In the genomic region with DNA sequence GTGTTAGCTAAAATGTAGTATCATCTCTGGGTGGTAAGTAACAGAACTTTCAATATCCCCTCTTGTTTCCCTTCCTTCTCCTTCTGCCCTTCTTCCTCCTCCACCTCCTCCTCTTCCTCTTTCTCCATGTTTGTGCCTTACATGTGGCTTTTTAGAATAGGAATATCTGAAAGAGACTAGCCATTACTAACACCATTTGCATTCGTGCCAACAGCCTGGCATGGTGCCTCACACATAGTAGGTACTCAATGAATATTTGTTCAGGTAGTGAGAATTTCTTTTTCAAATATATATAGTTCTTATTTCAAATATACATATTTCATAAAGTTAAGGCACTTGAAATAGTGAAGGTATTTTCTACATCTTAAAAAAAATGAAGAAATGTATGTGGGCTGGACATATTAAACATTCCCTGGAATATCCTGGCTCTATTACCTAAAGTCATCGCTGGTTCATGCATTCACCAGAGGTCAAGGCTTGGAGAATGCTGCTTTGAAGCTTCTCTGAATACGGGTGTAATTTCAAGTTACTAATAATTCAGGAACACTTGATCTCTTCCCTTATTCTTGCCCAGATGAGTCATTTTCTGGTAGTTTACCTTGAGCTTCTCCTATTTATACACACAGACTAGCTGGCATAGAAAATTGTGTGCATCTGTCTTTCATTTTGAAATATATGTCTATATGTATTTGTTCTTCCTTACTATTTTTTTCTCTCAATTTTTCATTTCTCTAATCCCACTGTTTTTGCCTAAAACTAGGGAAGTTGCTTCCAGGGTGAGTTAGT, we compare ENCODE assay signal across 13 cellular contexts.
DNase-seq lines count a peak whose midpoint lies in the region; ATAC-seq and TF ChIP-seq lines count a peak whose summit lies in the region.
"Had no signal": no experiment of that assay in that cellular context is flagged by ENCODE, and none has a peak within 500 bp of the region (broad histone marks: within the 10 kb centered on the region; RNA-seq: fewer than 3 reads in every experiment).

No MANE protein-coding gene starts in this region.

- H3K27ac ChIP-seq in sigmoid colon: peak overlapping the region; percentile 16 to 72 (median 54)
- H3K27ac ChIP-seq: ovary had no signal

- no peak for TF ChIP-seq EP300 in sigmoid colon (IDR thresholded peaks at IDR 0.05)

- DNase-seq in HCEC 1CT: peak; percentile 69
- DNase-seq in fibroblast of mammary gland (ENCODE audit: low read depth): peak; percentile 75
- DNase-seq in sigmoid colon: no peak
- no peak for DNase-seq in erythroblast (lab: John Stamatoyannopoulos, UW)
- DNase-seq in NCI-H526 (lab: John Stamatoyannopoulos, UW): no peak
- no peak for DNase-seq in DMS79 treated with DMSO at 0.1 percent for 48 hours (lab: John Stamatoyannopoulos, UW)
- DNase-seq: activated CD4-positive, alpha-beta T cell treated with anti-CD3 and anti-CD28 coated beads, Interleukin-2, amount 50 U/mL, for 4 hours; cortex of kidney; Kasumi-1; stimulated activated CD4-positive, alpha-beta T cell treated with anti-CD3 and anti-CD28 coated beads, Interleukin-2, amount 100 ng/mL, for 24 hours had no signal

- peaks cover 0 to 22% (median 14%) of the 10 kb centered on the region in 4 donors for H3K4me1 ChIP-seq in sigmoid colon

- ATAC-seq in SK-N-SH treated with all-trans-retinoic acid at 6 μM for 48 hours (peak; percentile 63), GM21423 (IDR thresholded peaks at IDR 0.05; ENCODE audit: unreplicated experiment) (no peak)

- intact Hi-C loops in sigmoid colon (cut with DNase I): no loop called here

- 69 to 82% methylated on average over 3 of the region's 3 CpGs for WGBS in sigmoid colon, 2 donors

- no peak for TF ChIP-seq POLR2A in sigmoid colon (IDR thresholded peaks at IDR 0.05)
- no peak for TF ChIP-seq POLR2A in erythroblast (IDR thresholded peaks at IDR 0.05; ENCODE audit: low read length)

- no peaks in the 10 kb centered on the region for H3K27me3 ChIP-seq in sigmoid colon
- H3K27me3 ChIP-seq: ovary had no signal

- no peaks in the 10 kb centered on the region for H3K36me3 ChIP-seq in sigmoid colon
- H3K36me3 ChIP-seq: ovary had no signal

- no peaks in the 10 kb centered on the region for H3K9me3 ChIP-seq in sigmoid colon
- H3K9me3 ChIP-seq: ovary had no signal

- H3K4me3 ChIP-seq in fibroblast of mammary gland (ENCODE audit: control insufficient read depth, low read depth, low read length) (no peak overlapping the region), sigmoid colon (no peak overlapping the region)
- H3K4me3 ChIP-seq: ovary had no signal

- TF ChIP-seq CTCF in fibroblast of mammary gland (conservative IDR thresholded peaks at IDR 0.05; ENCODE audit: control insufficient read depth, insufficient read depth, low read depth, low read length) (no peak), sigmoid colon (IDR thresholded peaks at IDR 0.05) (no peak)

TF ChIP-seq in SK-N-SH treated with all-trans-retinoic acid at 6 μM for 48 hours, 23 proteins besides CTCF, POLR2A, EP300 and RAD21:
- TF ChIP-seq TOX (CRISPR knock-in tag; IDR thresholded peaks at IDR 0.05; ENCODE audit: borderline replicate concordance): peak; percentile 25; the same call in 1 of the 2 replicates
- TF ChIP-seq, protein P1, sequence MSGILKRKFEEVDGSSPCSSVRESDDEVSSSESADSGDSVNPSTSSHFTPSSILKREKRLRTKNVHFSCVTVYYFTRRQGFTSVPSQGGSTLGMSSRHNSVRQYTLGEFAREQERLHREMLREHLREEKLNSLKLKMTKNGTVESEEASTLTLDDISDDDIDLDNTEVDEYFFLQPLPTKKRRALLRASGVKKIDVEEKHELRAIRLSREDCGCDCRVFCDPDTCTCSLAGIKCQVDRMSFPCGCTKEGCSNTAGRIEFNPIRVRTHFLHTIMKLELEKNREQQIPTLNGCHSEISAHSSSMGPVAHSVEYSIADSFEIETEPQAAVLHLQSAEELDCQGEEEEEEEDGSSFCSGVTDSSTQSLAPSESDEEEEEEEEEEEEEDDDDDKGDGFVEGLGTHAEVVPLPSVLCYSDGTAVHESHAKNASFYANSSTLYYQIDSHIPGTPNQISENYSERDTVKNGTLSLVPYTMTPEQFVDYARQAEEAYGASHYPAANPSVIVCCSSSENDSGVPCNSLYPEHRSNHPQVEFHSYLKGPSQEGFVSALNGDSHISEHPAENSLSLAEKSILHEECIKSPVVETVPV (CRISPR knock-in tag; IDR thresholded peaks at IDR 0.05): no peak

Comparison
In these comparisons a context has a peak if more than half of its experiments do, and no peak if none do; other contexts are left out.
1. DNase-seq: peak in HCEC 1CT (single experiment) and fibroblast of mammary gland (single experiment); none in sigmoid colon (single experiment), erythroblast (0 of 2), NCI-H526 (0 of 2) and DMS79 treated with DMSO at 0.1 percent for 48 hours (single experiment).